Comparison of ENCODE assay signal across 17 cellular contexts in the genomic region with DNA sequence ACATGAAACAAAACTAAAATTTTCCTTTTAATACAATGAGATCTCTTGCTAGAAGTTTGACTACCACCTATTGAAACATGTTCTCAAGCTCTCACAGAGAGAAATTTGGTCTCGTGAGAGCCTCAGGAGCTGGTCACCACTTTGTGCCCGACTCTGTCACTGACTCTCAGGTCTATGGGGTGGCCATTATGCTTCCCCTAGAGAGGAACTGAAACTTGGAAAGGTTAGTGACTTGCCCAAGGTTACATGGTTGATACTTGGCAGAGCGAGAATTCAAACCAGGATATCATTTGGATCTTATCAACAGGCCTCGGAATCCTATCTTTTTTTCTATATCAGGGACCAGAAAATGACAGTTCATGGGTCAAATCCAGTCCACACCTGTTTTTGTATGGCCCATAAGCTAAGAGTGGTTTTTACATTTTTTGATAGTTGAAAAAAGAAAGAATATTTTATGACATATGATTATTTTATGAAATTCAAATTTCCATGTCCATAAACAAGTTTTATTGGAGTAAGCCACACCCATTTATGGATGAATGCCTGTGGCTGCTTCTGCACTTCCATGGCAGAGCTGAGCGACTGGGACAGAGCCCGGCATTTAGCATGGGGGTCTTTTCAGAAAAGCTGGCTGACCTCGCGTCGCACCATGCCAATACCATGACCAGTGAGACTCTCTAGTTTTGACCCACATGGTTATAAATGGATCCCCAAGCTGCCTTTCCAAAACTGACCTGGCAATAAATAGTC. TPM values are rescaled to one million over a fixed set of nuclear protein-coding genes. Genes with fewer than 3 reads are reported as not detected.
DNase-seq lines count a peak whose midpoint lies in the region; ATAC-seq and TF ChIP-seq lines count a peak whose summit lies in the region.
"Had no signal": no experiment of that assay in that cellular context is flagged by ENCODE, and none has a peak within 500 bp of the region (broad histone marks: within the 10 kb centered on the region; RNA-seq: fewer than 3 reads in every experiment).

No MANE protein-coding gene starts in this region.

- DNase-seq in H9 (no peak), substantia nigra (lab: John Stamatoyannopoulos, UW) (no peak), DMS79 (lab: John Stamatoyannopoulos, UW) (no peak), T-helper 1 cell (no peak)
- no peak for DNase-seq in activated CD8-positive, alpha-beta memory T cell treated with anti-CD3 and anti-CD28 coated beads, Interleukin-2, amount 10 ng/mL, durations not matched to agents 7 days and 5 days
- DNase-seq: activated B cell treated with CpG ODN at 0.5 μM for 24 hours; activated naive CD4-positive, alpha-beta T cell treated with Interleukin-2 at 50 U/mL for 16 hours; DMS 273 treated with DMSO at 0.1 percent for 48 hours; NCI-H2081 treated with DMSO at 0.1 percent for 48 hours; Peyer's patch; trophoblast cell had no signal

- no peak overlapping the region for H3K56ac ChIP-seq in H9 (ENCODE audit: insufficient read length, low read depth, low read length)

- H2BK20ac ChIP-seq in H9 (ENCODE audit: low read depth, low read length, poor library complexity, severe bottlenecking): no peak overlapping the region

- no peaks in the 10 kb centered on the region for H3K23me2 ChIP-seq in H9 (ENCODE audit: insufficient read length, low read depth, low read length, poor library complexity, severe bottlenecking)

- H3K4me3 Mint-ChIP-seq in H9: no peak overlapping the region; a peak in 1 of 5 replicates
- no peak overlapping the region for H3K4me3 Mint-ChIP-seq in activated CD8-positive, alpha-beta memory T cell treated with anti-CD3 and anti-CD28 coated beads, Interleukin-2, amount 10 ng/mL, durations not matched to agents 7 days and 5 days
- H3K4me3 Mint-ChIP-seq: activated B cell treated with CpG ODN at 0.5 μM for 24 hours had no signal

- H3K9me3 Mint-ChIP-seq in H9: peaks cover 12 to 14% of the 10 kb centered on the region in 2 experiments
- H3K9me3 Mint-ChIP-seq in activated CD8-positive, alpha-beta memory T cell treated with anti-CD3 and anti-CD28 coated beads, Interleukin-2, amount 10 ng/mL, durations not matched to agents 7 days and 5 days (ENCODE audit: low read depth): no peaks in the 10 kb centered on the region
- H3K9me3 Mint-ChIP-seq: activated B cell treated with CpG ODN at 0.5 μM for 24 hours had no signal

- H3K14ac ChIP-seq in H9 (ENCODE audit: insufficient read depth, low read length): no peak overlapping the region

- no peak overlapping the region for H3K27ac ChIP-seq in H9 (ENCODE audit: insufficient read length, low read depth, low read length)
- peak overlapping the region; percentile 79 for H3K27ac ChIP-seq in cingulate gyrus (ENCODE audit: low read depth, low read length)
- H3K27ac ChIP-seq in mucosa of rectum (ENCODE audit: low read depth in 2 of 2, low read length in 2 of 2): peak overlapping the region; percentile 7 to 68
- H3K27ac ChIP-seq in substantia nigra (ENCODE audit: low read depth, low read length, poor library complexity, severe bottlenecking): peak overlapping the region; percentile 92

- H3K4me1 ChIP-seq in H9 (ENCODE audit: insufficient read depth, low read length) (peaks cover 5% of the 10 kb centered on the region), mucosa of rectum (ENCODE audit: control insufficient read depth in 2 of 2, insufficient read depth in 2 of 2, low read length in 2 of 2) (peaks cover 30 to 39% of the 10 kb centered on the region in 2 donors)

- no peaks in the 10 kb centered on the region for H3K79me2 ChIP-seq in H9 (ENCODE audit: insufficient read depth, low read length)

- no peak overlapping the region for H2BK5ac ChIP-seq in H9 (ENCODE audit: insufficient read length, low read length)

- no peaks in the 10 kb centered on the region for H4K20me1 ChIP-seq in H9 (ENCODE audit: control insufficient read depth, insufficient read depth, insufficient read length)

- H2AFZ ChIP-seq in H9 (ENCODE audit: low read length): no peak overlapping the region

- ATAC-seq in activated CD8-positive, alpha-beta memory T cell treated with anti-CD3 and anti-CD28 coated beads, Interleukin-2, amount 10 ng/mL, durations not matched to agents 7 days and 5 days: no peak
- ATAC-seq in GM19397 (IDR thresholded peaks at IDR 0.05; ENCODE audit: unreplicated experiment): no peak

- no peak overlapping the region for H4K91ac ChIP-seq in H9 (ENCODE audit: insufficient read length, low read depth, low read length)

- H3K4ac ChIP-seq in H9 (ENCODE audit: low read depth, low read length): no peak overlapping the region

- H3K27me3 ChIP-seq in H9 (ENCODE audit: insufficient read depth, low read length) (no peaks in the 10 kb centered on the region), mucosa of rectum (ENCODE audit: control insufficient read depth in 2 of 2, insufficient read depth in 2 of 2, low read length in 2 of 2) (no peaks in the 10 kb centered on the region)
- H3K27me3 ChIP-seq: Peyer's patch had no signal

- H3K36me3 ChIP-seq in mucosa of rectum (ENCODE audit: control insufficient read depth in 2 of 2, insufficient read depth in 2 of 2, low read length in 2 of 2): no peaks in the 10 kb centered on the region
- H3K36me3 ChIP-seq: Peyer's patch had no signal

- no peak overlapping the region for H2BK15ac ChIP-seq in H9 (ENCODE audit: low read depth, low read length)

- H3K9me3 ChIP-seq in H9 (ENCODE audit: control insufficient read depth, low read depth, low read length) (no peaks in the 10 kb centered on the region), mucosa of rectum (ENCODE audit: control insufficient read depth in 2 of 2, low read length in 2 of 2) (no peaks in the 10 kb centered on the region)
- H3K9me3 ChIP-seq: Peyer's patch had no signal

- peak overlapping the region in 2 of 3 experiments; percentile 49 to 62; a peak in 3 of 7 replicates for H3K27ac Mint-ChIP-seq in H9
- H3K27ac Mint-ChIP-seq in activated CD8-positive, alpha-beta memory T cell treated with anti-CD3 and anti-CD28 coated beads, Interleukin-2, amount 10 ng/mL, durations not matched to agents 7 days and 5 days: no peak overlapping the region
- H3K27ac Mint-ChIP-seq: activated B cell treated with CpG ODN at 0.5 μM for 24 hours had no signal

- H3K27me3 Mint-ChIP-seq in H9 (ENCODE audit: low read depth): no peaks in the 10 kb centered on the region
- H3K27me3 Mint-ChIP-seq in activated CD8-positive, alpha-beta memory T cell treated with anti-CD3 and anti-CD28 coated beads, Interleukin-2, amount 10 ng/mL, durations not matched to agents 7 days and 5 days: peaks cover 4% of the 10 kb centered on the region
- H3K27me3 Mint-ChIP-seq: activated B cell treated with CpG ODN at 0.5 μM for 24 hours had no signal

- no peak overlapping the region for H3K18ac ChIP-seq in H9 (ENCODE audit: insufficient read length, low read depth, low read length)

- H2AK5ac ChIP-seq in H9 (ENCODE audit: insufficient read length, low read length): no peak overlapping the region

- no peak overlapping the region for H3K23ac ChIP-seq in H9 (ENCODE audit: insufficient read length, low read depth, low read length)

- WGBS in H9 (ENCODE audit: extremely low coverage, insufficient read length, low lambda C conversion rate): no CpG with 5 or more reads among the region's 9 CpGs

- H3K4me3 ChIP-seq in mucosa of rectum (ENCODE audit: low read length in 2 of 2): no peak overlapping the region
- H3K4me3 ChIP-seq: Peyer's patch had no signal

- no peak overlapping the region for H3T11ph ChIP-seq in H9 (ENCODE audit: low read length)

- no peak overlapping the region for H3K9ac ChIP-seq in H9 (ENCODE audit: extremely low read depth, insufficient read length, low read length)
- H3K9ac ChIP-seq in mucosa of rectum (ENCODE audit: low read depth in 1 of 2, low read length in 2 of 2): no peak overlapping the region

- H3K79me1 ChIP-seq in H9 (ENCODE audit: insufficient read depth, low read depth, low read length, poor library complexity, severe bottlenecking): no peaks in the 10 kb centered on the region

- TF ChIP-seq CTCF in H9 (conservative IDR thresholded peaks at IDR 0.05): no peak

- H3K4me2 ChIP-seq in H9 (ENCODE audit: insufficient read depth, insufficient read length, low read length): no peak overlapping the region

- H4K5ac ChIP-seq in H9 (ENCODE audit: insufficient read length, low read depth, low read length): no peak overlapping the region

- H3K4me1 Mint-ChIP-seq in H9: peaks cover 23 to 36% of the 10 kb centered on the region in 2 experiments
- H3K4me1 Mint-ChIP-seq in activated CD8-positive, alpha-beta memory T cell treated with anti-CD3 and anti-CD28 coated beads, Interleukin-2, amount 10 ng/mL, durations not matched to agents 7 days and 5 days: no peaks in the 10 kb centered on the region

- no peak overlapping the region for H2BK120ac ChIP-seq in H9 (ENCODE audit: low read depth, low read length, poor library complexity, severe bottlenecking)

- peaks cover 10 to 16% (median 16%) of the 10 kb centered on the region in 3 experiments for H3K36me3 Mint-ChIP-seq in H9 (ENCODE audit: insufficient read depth in 1 of 3, low read depth in 3 of 3)
- H3K36me3 Mint-ChIP-seq in activated CD8-positive, alpha-beta memory T cell treated with anti-CD3 and anti-CD28 coated beads, Interleukin-2, amount 10 ng/mL, durations not matched to agents 7 days and 5 days: no peaks in the 10 kb centered on the region

- no peak overlapping the region for H2BK12ac ChIP-seq in H9 (ENCODE audit: insufficient read length, low read depth, low read length)

- CTCF ChIA-PET in activated CD8-positive, alpha-beta memory T cell treated with anti-CD3 and anti-CD28 coated beads, Interleukin-2, amount 10 ng/mL, durations not matched to agents 7 days and 5 days (lab: Charles Lee): interaction anchor here (1.3 to 1.5 kb wide), 2 partner anchors 188 to 196 kb away, joined by 3 to 5 read pairs; partner anchors contain the start of gene MOB3B

- no peak overlapping the region for H4K8ac ChIP-seq in H9 (replicated peaks; ENCODE audit: insufficient read length, low read depth, low read length)

RNA-seq across cellular contexts. Expression of gene EQTN, which starts 44.8 kb away (rescaled TPM):
- total RNA-seq in H9 (2021): not detected in 2 replicates
- not detected for total RNA-seq in activated CD8-positive, alpha-beta memory T cell treated with anti-CD3 and anti-CD28 coated beads, Interleukin-2, amount 10 ng/mL, durations not matched to agents 7 days and 5 days
- total RNA-seq: activated B cell treated with CpG ODN at 0.5 μM for 24 hours, endothelial cell of umbilical vein, mononuclear cell, pulmonary artery endothelial cell had no signal
